8 cellular contexts compared by ENCODE assay signal in genomic region chr12:121132601-121133481, GRCh38. TPM values are rescaled to one million over a fixed set of nuclear protein-coding genes. Genes with fewer than 3 reads are reported as not detected.
DNase-seq lines count a peak whose midpoint lies in the region; ATAC-seq and TF ChIP-seq lines count a peak whose summit lies in the region.

Gene P2RX7 (plus strand): TSS chr12:121132876. CDS start chr12:121132971, 95 bp downstream.

- intact Hi-C loops in CD8-positive, alpha-beta T cell (cut with DNase I, micrococcal nuclease) = no loop called here

- peak within 1 kb of the TSS; percentile 93 for H3K4me3 Mint-ChIP-seq in CD8-positive, alpha-beta T cell
- peak within 1 kb of the TSS; percentile 78 for H3K4me3 Mint-ChIP-seq in activated CD4-positive, alpha-beta memory T cell treated with anti-CD3 and anti-CD28 coated beads, Interleukin-2, amount 10 ng/mL, durations not matched to agents 7 days and 5 days

- peak; percentile 18 for ATAC-seq in CD8-positive, alpha-beta T cell

- DNase-seq in CD8-positive, alpha-beta T cell = peak in 6 of 7 experiments; percentile 22 to 72 (median 36)
- DNase-seq in H4 (ENCODE audit: low spot score) = peak; percentile 86
- DNase-seq in NCI-H226 = peak; percentile 83
- peak; percentile 68 for DNase-seq in activated CD4-positive, alpha-beta memory T cell treated with anti-CD3 and anti-CD28 coated beads, Interleukin-2, amount 10 ng/mL, durations not matched to agents 7 days and 5 days
- peak; percentile 47 to 75 for DNase-seq in lung microvascular endothelial cell (ENCODE audit: low read depth in 2 of 2)
- DNase-seq in stimulated activated CD8-positive, alpha-beta memory T cell treated with anti-CD3 and anti-CD28 coated beads, Interleukin-7, amount 100 ng/mL, for 48 hours (ENCODE audit: extremely low read depth in 1 of 2, low read depth in 1 of 2) = peak; percentile 27 to 31
- no peak for DNase-seq in SIG-M5 treated with dmso at 0.1 percent for 504 hours (lab: John Stamatoyannopoulos, UW; ENCODE audit: unreplicated experiment)

- no peaks in the 10 kb centered on the region for H3K36me3 ChIP-seq in CD8-positive, alpha-beta T cell (ENCODE audit: insufficient read depth, low read length)
- no peaks in the 10 kb centered on the region for H3K36me3 ChIP-seq in endocrine pancreas (ENCODE audit: control insufficient read depth, insufficient read depth, low read length)

- H3K9me3 Mint-ChIP-seq in CD8-positive, alpha-beta T cell = no peaks in the 10 kb centered on the region
- peaks cover 2% of the 10 kb centered on the region for H3K9me3 Mint-ChIP-seq in activated CD4-positive, alpha-beta memory T cell treated with anti-CD3 and anti-CD28 coated beads, Interleukin-2, amount 10 ng/mL, durations not matched to agents 7 days and 5 days

- H3K36me3 Mint-ChIP-seq in CD8-positive, alpha-beta T cell = peaks cover under 1% of the 10 kb centered on the region
- peaks cover 38% of the 10 kb centered on the region for H3K36me3 Mint-ChIP-seq in activated CD4-positive, alpha-beta memory T cell treated with anti-CD3 and anti-CD28 coated beads, Interleukin-2, amount 10 ng/mL, durations not matched to agents 7 days and 5 days (ENCODE audit: low read depth)

- POLR2A ChIA-PET in CD8-positive, alpha-beta T cell (lab: Charles Lee) = interaction anchor here (0.6 to 1.0 kb wide), 2 partner anchors 20 to 370 kb away, joined by 3 to 4 read pairs; no protein-coding TSS in a partner anchor
- POLR2A ChIA-PET in activated CD4-positive, alpha-beta memory T cell treated with anti-CD3 and anti-CD28 coated beads, Interleukin-2, amount 10 ng/mL, durations not matched to agents 7 days and 5 days (lab: Charles Lee) = interaction anchor here (0.6 to 3.1 kb wide), 11 partner anchors 12 to 932 kb away, joined by 3 to 19 read pairs (median 4); partner anchors contain the start of genes RNF34, RNU4-2 and RPLP0

- no peaks in the 10 kb centered on the region for H3K9me3 ChIP-seq in CD8-positive, alpha-beta T cell (ENCODE audit: low read length)
- no peaks in the 10 kb centered on the region for H3K9me3 ChIP-seq in endocrine pancreas (ENCODE audit: control insufficient read depth, low read length)

- peaks cover 65% of the 10 kb centered on the region for H3K4me1 Mint-ChIP-seq in CD8-positive, alpha-beta T cell (ENCODE audit: low read depth)
- H3K4me1 Mint-ChIP-seq in activated CD4-positive, alpha-beta memory T cell treated with anti-CD3 and anti-CD28 coated beads, Interleukin-2, amount 10 ng/mL, durations not matched to agents 7 days and 5 days = peaks cover 81% of the 10 kb centered on the region

- peak within 1 kb of the TSS; percentile 20 for H3K9ac ChIP-seq in endocrine pancreas (ENCODE audit: control insufficient read depth, insufficient read depth, low read length)

- no peaks in the 10 kb centered on the region for H3K27me3 Mint-ChIP-seq in CD8-positive, alpha-beta T cell (ENCODE audit: low read depth)
- H3K27me3 Mint-ChIP-seq in activated CD4-positive, alpha-beta memory T cell treated with anti-CD3 and anti-CD28 coated beads, Interleukin-2, amount 10 ng/mL, durations not matched to agents 7 days and 5 days = no peaks in the 10 kb centered on the region

- CTCF ChIA-PET in CD8-positive, alpha-beta T cell (lab: Charles Lee) = interaction anchor here (0.7 to 1.9 kb wide), 4 partner anchors 70 to 106 kb away, joined by 3 to 7 read pairs (median 3); no protein-coding TSS in a partner anchor
- CTCF ChIA-PET in activated CD4-positive, alpha-beta memory T cell treated with anti-CD3 and anti-CD28 coated beads, Interleukin-2, amount 10 ng/mL, durations not matched to agents 7 days and 5 days (lab: Charles Lee) = interaction anchor here (0.6 to 1.3 kb wide), 4 partner anchors 11 to 841 kb away, joined by 3 to 4 read pairs (median 3); partner anchors contain the start of gene RNU4-2

- peaks cover 52% of the 10 kb centered on the region for H3K4me1 ChIP-seq in CD8-positive, alpha-beta T cell (ENCODE audit: insufficient read depth, low read length)
- no peaks in the 10 kb centered on the region for H3K4me1 ChIP-seq in endocrine pancreas (ENCODE audit: control insufficient read depth, insufficient read depth, low read length)

- no peak for TF ChIP-seq CTCF in CD8-positive, alpha-beta T cell (IDR thresholded peaks at IDR 0.05)

- H3K27ac Mint-ChIP-seq in CD8-positive, alpha-beta T cell = peak within 1 kb of the TSS; percentile 82
- peak within 1 kb of the TSS; percentile 82 for H3K27ac Mint-ChIP-seq in activated CD4-positive, alpha-beta memory T cell treated with anti-CD3 and anti-CD28 coated beads, Interleukin-2, amount 10 ng/mL, durations not matched to agents 7 days and 5 days

- no peak within 1 kb of the TSS for H3K27ac ChIP-seq in CD8-positive, alpha-beta T cell (ENCODE audit: low read depth, low read length)

- H3K4me3 ChIP-seq in CD8-positive, alpha-beta T cell (ENCODE audit: low read depth, low read length) = peak within 1 kb of the TSS; percentile 71
- H3K4me3 ChIP-seq in endocrine pancreas (ENCODE audit: control insufficient read depth, insufficient read depth, low read length) = peak within 1 kb of the TSS; percentile 32

- no peaks in the 10 kb centered on the region for H3K27me3 ChIP-seq in CD8-positive, alpha-beta T cell (ENCODE audit: insufficient read depth, low read length)
- H3K27me3 ChIP-seq in endocrine pancreas (ENCODE audit: control insufficient read depth, insufficient read depth, low read length) = no peaks in the 10 kb centered on the region

RNA-seq across cellular contexts. Expression of gene P2RX7, which starts in this region (rescaled TPM):
- 1 to 10 TPM; 5.9 to 7.4 TPM for total RNA-seq in CD8-positive, alpha-beta T cell
- total RNA-seq in H4 (2014; rRNA removed; shearing (Covaris generic)) = 1.5 and 2.4 TPM in 2 replicates
- total RNA-seq in activated CD4-positive, alpha-beta memory T cell treated with anti-CD3 and anti-CD28 coated beads, Interleukin-2, amount 10 ng/mL, durations not matched to agents 7 days and 5 days = 10 to 100 TPM; 47.0 to 49.1 TPM
- 3.1 and 7.1 TPM in 2 replicates for total RNA-seq in lung microvascular endothelial cell
